Comparison of ENCODE assay signal across 8 cellular contexts in the genomic region with DNA sequence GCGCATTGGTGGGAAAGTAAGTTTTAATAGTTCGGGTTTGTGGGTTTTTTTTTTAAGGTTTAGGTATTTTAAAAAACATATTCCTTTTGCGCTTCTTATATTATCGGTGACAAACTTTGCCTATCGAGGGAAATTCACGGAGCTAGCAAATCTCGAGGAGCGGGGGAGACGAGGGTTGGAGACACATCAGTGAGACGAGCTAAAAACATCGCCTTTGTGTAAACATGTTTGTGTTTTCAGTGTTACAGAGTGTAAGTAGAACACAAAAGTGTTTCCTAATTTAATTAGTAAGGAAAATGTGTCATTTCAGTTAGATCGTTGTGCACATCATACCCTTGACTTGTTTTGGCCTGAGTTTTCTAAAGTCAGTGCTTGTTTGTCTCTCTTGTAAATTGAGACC. TPM values are rescaled to one million over a fixed set of nuclear protein-coding genes. Genes with fewer than 3 reads are reported as not detected.
DNase-seq lines count a peak whose midpoint lies in the region; ATAC-seq and TF ChIP-seq lines count a peak whose summit lies in the region.

No MANE protein-coding gene starts in this region.

- intact Hi-C loops in esophagus squamous epithelium (cut with DNase I): no loop called here
- intact Hi-C loops in psoas muscle (cut with DNase I): no loop called here

- POLR2A ChIA-PET in RWPE1 (lab: Yijun Ruan, JAX; ENCODE audit: low non-redundant PET): interaction anchor here (1.2 kb wide), 1 partner anchor 51 kb away, joined by 3 read pairs; the partner anchor contains the start of gene FOXD1

- no peaks in the 10 kb centered on the region for H3K9me3 ChIP-seq in esophagus squamous epithelium
- no peaks in the 10 kb centered on the region for H3K9me3 ChIP-seq in psoas muscle

- DNase-seq in GM12865 (ENCODE audit: low read depth) (no peak), RWPE1 (ENCODE audit: low spot score) (no peak), esophagus squamous epithelium (lab: John Stamatoyannopoulos, UW) (no peak), psoas muscle (no peak), RPMI8226 (no peak), NCI-H1417 (lab: John Stamatoyannopoulos, UW) (no peak), NCI-H510A (lab: John Stamatoyannopoulos, UW) (no peak)
- no peak for DNase-seq in activated CD4-positive, alpha-beta T cell treated with anti-CD3 and anti-CD28 coated beads for 4 hours

- H3K36me3 ChIP-seq in esophagus squamous epithelium (peaks cover 0 to 34% (median 12%) of the 10 kb centered on the region in 3 donors), psoas muscle (ENCODE audit: insufficient read depth in 1 of 2, low read depth in 1 of 2) (peaks cover 10 to 47% of the 10 kb centered on the region in 2 donors)

- CTCF ChIA-PET in RWPE1 (lab: Yijun Ruan, JAX): interaction anchor here (0.6 to 2.9 kb wide), 5 partner anchors 38 to 516 kb away, joined by 4 to 12 read pairs (median 5); partner anchors contain the start of gene FOXD1

- no peak for TF ChIP-seq CTCF in GM12865 (IDR thresholded peaks at IDR 0.05; ENCODE audit: insufficient read depth, low read depth, low read length, missing control alignments)
- TF ChIP-seq CTCF in RWPE1 (conservative IDR thresholded peaks at IDR 0.05; ENCODE audit: low read depth): no peak
- TF ChIP-seq CTCF in esophagus squamous epithelium (IDR thresholded peaks at IDR 0.05): no peak
- TF ChIP-seq CTCF in psoas muscle (IDR thresholded peaks at IDR 0.05): no peak

- peaks cover 3 to 56% (median 11%) of the 10 kb centered on the region in 3 donors for H3K4me1 ChIP-seq in esophagus squamous epithelium
- H3K4me1 ChIP-seq in psoas muscle: peaks cover 30% of the 10 kb centered on the region

- ATAC-seq in psoas muscle: no peak

- no peak for TF ChIP-seq POLR2A in esophagus squamous epithelium (IDR thresholded peaks at IDR 0.05)

- H3K27me3 ChIP-seq in esophagus squamous epithelium (no peaks in the 10 kb centered on the region), psoas muscle (ENCODE audit: insufficient read depth in 3 of 3, low read length in 2 of 3) (no peaks in the 10 kb centered on the region)

- H3K4me3 ChIP-seq in GM12865 (ENCODE audit: low read depth, low read length) (peak overlapping the region; percentile 79), esophagus squamous epithelium (peak overlapping the region; percentile 85 to 97 (median 93)), psoas muscle (peak overlapping the region; percentile 95)

- 0 to 3% methylated on average over 12 of the region's 12 CpGs for WGBS in esophagus squamous epithelium, 2 donors
- 10 to 11% (median 11%) methylated on average over 12 of the region's 12 CpGs for WGBS in psoas muscle, 3 donors

- peak overlapping the region; percentile 96 for H3K27ac ChIP-seq in RWPE1
- peak overlapping the region; percentile 96 to 100 (median 99) for H3K27ac ChIP-seq in esophagus squamous epithelium
- peak overlapping the region; percentile 94 for H3K27ac ChIP-seq in psoas muscle

RNA-seq across cellular contexts. Expression of gene BTF3, which starts 0.9 kb away (rescaled TPM):
- 100 to 1,000 TPM; 467 to 654 (median 574) TPM for total RNA-seq in esophagus squamous epithelium
- total RNA-seq in psoas muscle: 100 to 1,000 TPM; 451 to 591 (median 525) TPM
- 1,000 to 10,000 TPM in 1 of 3 donors, 100 to 1,000 TPM in 2; 664 to 1,021 (median 727) TPM for polyA plus RNA-seq in psoas muscle

RNA-seq across cellular contexts. Expression of gene FOXD1, which starts 50.6 kb away (rescaled TPM):
- total RNA-seq in esophagus squamous epithelium (1 to 10 TPM in 2 of 4 donors, under 1 TPM in 1, not detected in 1; 0.48 to 3.5 (median 1.5) TPM), psoas muscle (under 1 TPM in 3 of 4 donors, not detected in 1; 0.36 to 0.94 (median 0.71) TPM)
- polyA plus RNA-seq in psoas muscle: under 1 TPM; 0.15 to 0.29 (median 0.17) TPM
